Comparison of ENCODE assay signal across 10 cellular contexts in the genomic region with DNA sequence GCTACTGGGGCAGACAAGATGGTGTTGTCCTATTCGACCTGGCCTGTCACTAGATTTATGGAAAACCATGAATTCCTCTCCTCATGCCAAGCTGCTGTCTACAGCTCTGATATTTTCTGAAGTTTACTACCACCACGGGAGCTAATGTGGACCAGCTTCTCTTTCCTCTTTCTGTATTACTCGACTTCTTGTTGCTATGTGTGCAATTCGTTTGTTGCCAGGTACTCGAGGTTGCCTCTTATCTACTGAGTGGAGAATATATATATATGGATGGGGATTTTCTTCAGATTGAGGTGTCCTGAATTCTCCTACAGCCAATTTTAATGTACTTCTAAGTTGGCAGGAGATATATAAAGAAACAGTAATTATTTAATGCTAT. TPM values are rescaled to one million over a fixed set of nuclear protein-coding genes. Genes with fewer than 3 reads are reported as not detected.
DNase-seq lines count a peak whose midpoint lies in the region; ATAC-seq, FAIRE-seq and TF ChIP-seq lines count a peak whose summit lies in the region.
"Had no signal": no experiment of that assay in that cellular context is flagged by ENCODE, and none has a peak within 500 bp of the region (broad histone marks: within the 10 kb centered on the region; RNA-seq: fewer than 3 reads in every experiment).

No MANE protein-coding gene starts in this region.

- no peak overlapping the region for H3K4me3 ChIP-seq in stomach

- TF ChIP-seq CTCF in activated B cell treated with CpG ODN at 0.5 μM for 24 hours (IDR thresholded peaks at IDR 0.05): no peak
- TF ChIP-seq CTCF in stomach (IDR thresholded peaks at IDR 0.05): no peak

- H3K9me3 ChIP-seq in stomach: no peaks in the 10 kb centered on the region

- peak in 1 of 2 donors; percentile 5 for DNase-seq in activated T-cell treated with anti-CD3 and anti-CD28 coated beads, Interleukin-2, amount 50 U/mL, for 72 hours
- DNase-seq in activated T-cell treated with anti-CD3 and anti-CD28 coated beads, Interleukin-2, amount 50 U/mL, for 48 hours: no peak
- DNase-seq in activated B cell treated with CpG ODN at 0.5 μM for 24 hours (no peak), stomach (no peak), DMS53 (lab: John Stamatoyannopoulos, UW) (no peak), urothelium cell line (ENCODE audit: low spot score) (no peak)
- no peak for DNase-seq in NK-92 treated with Interleukin-12 subunit alpha and Interleukin-12 subunit beta, amount 100 ng/mL, for 24 hours (lab: John Stamatoyannopoulos, UW)
- DNase-seq: NCI-H2227 treated with DMSO at 0.1 percent for 48 hours had no signal

- no peaks in the 10 kb centered on the region for H3K9me3 Mint-ChIP-seq in activated T-cell treated with anti-CD3 and anti-CD28 coated beads, Interleukin-2, amount 50 U/mL, for 72 hours
- no peaks in the 10 kb centered on the region for H3K9me3 Mint-ChIP-seq in activated B cell treated with CpG ODN at 0.5 μM for 24 hours

- H3K27me3 Mint-ChIP-seq in activated T-cell treated with anti-CD3 and anti-CD28 coated beads, Interleukin-2, amount 50 U/mL, for 72 hours (ENCODE audit: low read depth): no peaks in the 10 kb centered on the region
- H3K27me3 Mint-ChIP-seq in activated B cell treated with CpG ODN at 0.5 μM for 24 hours: no peaks in the 10 kb centered on the region

- POLR2A ChIA-PET in activated B cell treated with CpG ODN at 0.5 μM for 24 hours (lab: Charles Lee): interaction anchor here (0.6 to 3.5 kb wide), 3 partner anchors 20 to 78 kb away, joined by 4 to 30 read pairs (median 5); a partner anchor contains a TSS

- H3K36me3 ChIP-seq in stomach: no peaks in the 10 kb centered on the region

- no peak for FAIRE-seq in urothelium cell line (lab: Jason Lieb, UNC)

- intact Hi-C loops in activated B cell treated with CpG ODN at 0.5 μM for 24 hours (cut with micrococcal nuclease) (loop anchor here (1.0 kb wide), 1 partner anchor 33 kb away; no protein-coding TSS in a partner anchor), stomach (cut with DNase I; ENCODE audit: low total_unique reads) (no loop called here)

- peaks cover 70% of the 10 kb centered on the region for H3K4me1 Mint-ChIP-seq in activated T-cell treated with anti-CD3 and anti-CD28 coated beads, Interleukin-2, amount 50 U/mL, for 72 hours (ENCODE audit: low read depth)
- peaks cover 39% of the 10 kb centered on the region for H3K4me1 Mint-ChIP-seq in activated B cell treated with CpG ODN at 0.5 μM for 24 hours

- WGBS in stomach, 5 donors: 59 to 76% (median 69%) methylated on average over 5 of the region's 5 CpGs

- TF ChIP-seq POLR2A in stomach (IDR thresholded peaks at IDR 0.05): no peak

- CTCF ChIA-PET in activated B cell treated with CpG ODN at 0.5 μM for 24 hours (lab: Charles Lee): interaction anchor here (1.3 kb wide), 1 partner anchor 20 kb away, joined by 4 read pairs; no protein-coding TSS in a partner anchor

- peak overlapping the region in 4 of 5 donors; percentile 48 to 68 (median 57) for H3K27ac ChIP-seq in stomach
- H3K27ac ChIP-seq: parathyroid adenoma had no signal

- no peaks in the 10 kb centered on the region for H3K27me3 ChIP-seq in stomach

- no peak for TF ChIP-seq EP300 in stomach (IDR thresholded peaks at IDR 0.05)

- peaks cover 2 to 3% of the 10 kb centered on the region in 2 donors for H3K36me3 Mint-ChIP-seq in activated T-cell treated with anti-CD3 and anti-CD28 coated beads, Interleukin-2, amount 50 U/mL, for 72 hours (ENCODE audit: insufficient read depth in 2 of 2)
- H3K36me3 Mint-ChIP-seq in activated B cell treated with CpG ODN at 0.5 μM for 24 hours (ENCODE audit: low read depth): no peaks in the 10 kb centered on the region

- H3K27ac Mint-ChIP-seq in activated T-cell treated with anti-CD3 and anti-CD28 coated beads, Interleukin-2, amount 50 U/mL, for 72 hours: peak overlapping the region; percentile 92
- peak overlapping the region; percentile 81 for H3K27ac Mint-ChIP-seq in activated B cell treated with CpG ODN at 0.5 μM for 24 hours

- peak; percentile 29 to 32 for ATAC-seq in activated T-cell treated with anti-CD3 and anti-CD28 coated beads, Interleukin-2, amount 50 U/mL, for 72 hours (replicated peaks in 1 of 2)
- peak; percentile 64 for ATAC-seq in HG03025 (IDR thresholded peaks at IDR 0.05; ENCODE audit: low FRiP score, unreplicated experiment)
- ATAC-seq in activated B cell treated with CpG ODN at 0.5 μM for 24 hours (ENCODE audit: low read depth): peak; percentile 66

- H3K4me1 ChIP-seq in stomach: peaks cover 0 to 58% (median 29%) of the 10 kb centered on the region in 4 donors
- H3K4me1 ChIP-seq: parathyroid adenoma had no signal

- H3K4me3 Mint-ChIP-seq in activated T-cell treated with anti-CD3 and anti-CD28 coated beads, Interleukin-2, amount 50 U/mL, for 72 hours: peak overlapping the region; percentile 76 to 87
- peak overlapping the region; percentile 42 for H3K4me3 Mint-ChIP-seq in activated B cell treated with CpG ODN at 0.5 μM for 24 hours

RNA-seq across cellular contexts. Expression of a gene that starts 34.7 kb away (rescaled TPM):
- 10 to 100 TPM; 25.2 to 26.6 TPM for total RNA-seq in activated T-cell treated with anti-CD3 and anti-CD28 coated beads, Interleukin-2, amount 50 U/mL, for 72 hours
- total RNA-seq in activated B cell treated with CpG ODN at 0.5 μM for 24 hours: 17.7 and 18.1 TPM in 2 replicates
- total RNA-seq in stomach: 100 to 1,000 TPM in 2 of 5 donors, 10 to 100 TPM in 3; 42.9 to 132 (median 62.0) TPM
- 10 to 100 TPM in 1 of 3 donors, 1 to 10 TPM in 2; 8.0 to 10.5 (median 9.1) TPM for polyA plus RNA-seq in stomach
